24 cellular contexts compared by ENCODE assay signal in the genomic region with DNA sequence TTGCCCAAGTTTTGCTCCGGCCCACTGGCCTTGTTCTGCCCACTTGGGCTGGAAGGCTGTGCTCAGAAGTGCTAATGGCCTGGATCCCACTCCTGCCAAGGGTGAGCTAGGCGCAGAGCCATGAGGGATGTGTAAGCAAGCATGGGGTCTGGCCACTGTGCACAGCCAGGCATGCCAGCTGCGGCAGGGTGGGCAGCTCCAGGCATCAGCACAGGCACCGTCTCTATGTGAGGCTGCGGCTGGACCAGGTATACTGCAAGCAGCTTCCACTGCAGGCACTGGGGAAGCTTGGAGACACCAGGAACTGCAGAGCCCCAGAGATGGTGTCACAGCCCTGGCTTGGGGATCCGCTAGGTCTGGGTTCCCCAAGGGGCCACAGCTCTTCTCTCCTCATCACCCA.
DNase-seq lines count a peak whose midpoint lies in the region; ATAC-seq and TF ChIP-seq lines count a peak whose summit lies in the region.
"Had no signal": no experiment of that assay in that cellular context is flagged by ENCODE, and none has a peak within 500 bp of the region (broad histone marks: within the 10 kb centered on the region; RNA-seq: fewer than 3 reads in every experiment).

No MANE protein-coding gene starts in this region.

- in situ Hi-C loops in IMR-90 (cut with MboI; ENCODE audit: low sequenced_read_pairs) = no loop called here

- no TSS peak for BruUV-seq in IMR-90 (replicated peaks; lab: Mats Ljungman, UMichigan)

- H4K91ac ChIP-seq in IMR-90 (ENCODE audit: insufficient read depth, low read depth, low read length) (no peak overlapping the region), mesenchymal stem cell (ENCODE audit: low read length) (peak overlapping the region; percentile 18)

- H3K27me3 Mint-ChIP-seq in chondrocyte (ENCODE audit: low read depth) = no peaks in the 10 kb centered on the region
- H3K27me3 Mint-ChIP-seq: B cell; CD4-positive, alpha-beta T cell had no signal

- no peak overlapping the region for H3K23ac ChIP-seq in IMR-90 (ENCODE audit: low read depth, low read length)
- H3K23ac ChIP-seq in mesenchymal stem cell (ENCODE audit: low read length in 2 of 2) = no peak overlapping the region

- peaks cover 6% of the 10 kb centered on the region for H3K36me3 Mint-ChIP-seq in chondrocyte (ENCODE audit: low read depth)
- H3K36me3 Mint-ChIP-seq in stimulated activated effector memory CD8-positive, alpha-beta T cell treated with anti-CD3 and anti-CD28 coated beads, Interleukin-12 subunit alpha, Interleukin-12 subunit beta, amount 100 ng/mL, for 72 hours = no peaks in the 10 kb centered on the region
- H3K36me3 Mint-ChIP-seq: CD8-positive, alpha-beta T cell had no signal

- H3K4me3 ChIP-seq in IMR-90 (ENCODE audit: insufficient read depth, low read depth, low read length) (no peak overlapping the region), mesenchymal stem cell (ENCODE audit: insufficient read depth in 1 of 2, low read depth in 1 of 2, low read length in 2 of 2) (no peak overlapping the region)
- H3K4me3 ChIP-seq: A549; BLaER1 treated with 17β-estradiol and CSF1 and Interleukin-3, amounts not matched to agents 10 nM and 100 nM; GM12878 had no signal

- H3K79me1 ChIP-seq in IMR-90 (ENCODE audit: low read depth in 1 of 2, low read length in 2 of 2) = no peaks in the 10 kb centered on the region
- no peaks in the 10 kb centered on the region for H3K79me1 ChIP-seq in mesenchymal stem cell (replicated peaks; ENCODE audit: low read length, poor library complexity, severe bottlenecking)

- H4K20me1 ChIP-seq in IMR-90 (ENCODE audit: insufficient read depth, low read length) = no peaks in the 10 kb centered on the region
- H4K20me1 ChIP-seq: BLaER1 treated with 17β-estradiol and CSF1 and Interleukin-3, amounts not matched to agents 10 nM and 100 nM had no signal

- H3K4me1 ChIP-seq in IMR-90 (ENCODE audit: control insufficient read depth, insufficient read depth, low read length) (peaks cover 6% of the 10 kb centered on the region), mesenchymal stem cell (ENCODE audit: control insufficient read depth, insufficient read depth, low read depth, low read length) (no peaks in the 10 kb centered on the region)
- H3K4me1 ChIP-seq: A549; BLaER1 treated with 17β-estradiol and CSF1 and Interleukin-3, amounts not matched to agents 10 nM and 100 nM; Caco-2 had no signal

- H3K9me3 ChIP-seq in IMR-90 (ENCODE audit: control insufficient read depth, insufficient read depth, low read length) = no peaks in the 10 kb centered on the region
- H3K9me3 ChIP-seq in mesenchymal stem cell (ENCODE audit: control insufficient read depth, low read length) = no peaks in the 10 kb centered on the region

- dilution Hi-C loops in IMR-90 (cut with HindIII; ENCODE audit: low sequenced_read_pairs, unreplicated experiment) = no loop called here

- H3K36me3 ChIP-seq in IMR-90 (ENCODE audit: control insufficient read depth, insufficient read depth, low read length) = no peaks in the 10 kb centered on the region
- H3K36me3 ChIP-seq in mesenchymal stem cell (ENCODE audit: control insufficient read depth in 1 of 2, insufficient read depth in 2 of 2, low read depth in 1 of 2, low read length in 2 of 2) = no peaks in the 10 kb centered on the region
- H3K36me3 ChIP-seq: BLaER1 treated with 17β-estradiol and CSF1 and Interleukin-3, amounts not matched to agents 10 nM and 100 nM had no signal

- intact Hi-C loops in IMR-90 (cut with micrococcal nuclease) = no loop called here

- TF ChIP-seq RAD21 in IMR-90 (IDR thresholded peaks at IDR 0.05; ENCODE audit: low read length) = no peak

- CTCF ChIA-PET in IMR-90 (lab: Yijun Ruan, JAX) = no interaction called here

- DNase-seq in IMR-90 (no peak), chondrocyte (ENCODE audit: low spot score) (peak; percentile 78), mesenchymal stem cell (no peak), LoVo (ENCODE audit: low spot score) (no peak), DMS153 treated with DMSO at 0.1 percent for 48 hours (lab: John Stamatoyannopoulos, UW; ENCODE audit: unreplicated experiment) (no peak), SK-N-DZ (ENCODE audit: low spot score) (no peak)
- DNase-seq in stimulated activated effector memory CD8-positive, alpha-beta T cell treated with anti-CD3 and anti-CD28 coated beads, Interleukin-12 subunit alpha, Interleukin-12 subunit beta, amount 100 ng/mL, for 72 hours (ENCODE audit: low spot score in 2 of 2) = no peak
- no peak for DNase-seq in activated T-cell treated with anti-CD3 and anti-CD28 coated beads, Interleukin-2, amount 50 U/mL, for 1 hour
- DNase-seq: AML-193; Caco-2; Calu3; CD4-positive, alpha-beta T cell; DMS53; DMS79; DND-41; EL; GDM1 had no signal

- H3K9me3 Mint-ChIP-seq in chondrocyte (ENCODE audit: low read depth) = peaks cover 10% of the 10 kb centered on the region
- H3K9me3 Mint-ChIP-seq in stimulated activated effector memory CD8-positive, alpha-beta T cell treated with anti-CD3 and anti-CD28 coated beads, Interleukin-12 subunit alpha, Interleukin-12 subunit beta, amount 100 ng/mL, for 72 hours = peaks cover 3% of the 10 kb centered on the region
- H3K9me3 Mint-ChIP-seq: CD8-positive, alpha-beta T cell had no signal

- H2AK5ac ChIP-seq in IMR-90 (ENCODE audit: low read depth, low read length) (peak overlapping the region; percentile 18; the same call in 1 of the 2 replicates), mesenchymal stem cell (ENCODE audit: low read length, severe bottlenecking) (no peak overlapping the region)

- no peak for TF ChIP-seq CTCF in IMR-90 (conservative IDR thresholded peaks at IDR 0.05; ENCODE audit: low read depth, low read length)
- TF ChIP-seq CTCF in chondrocyte (IDR thresholded peaks at IDR 0.05) = no peak

- H3K27me3 ChIP-seq in IMR-90 (ENCODE audit: control insufficient read depth, insufficient read depth, low read length) (no peaks in the 10 kb centered on the region), mesenchymal stem cell (ENCODE audit: control insufficient read depth in 1 of 2, insufficient read depth in 1 of 2, low read length in 2 of 2) (no peaks in the 10 kb centered on the region)
- H3K27me3 ChIP-seq: BLaER1 treated with 17β-estradiol and CSF1 and Interleukin-3, amounts not matched to agents 10 nM and 100 nM had no signal

- H2BK15ac ChIP-seq in IMR-90 (ENCODE audit: low read depth, low read length) (no peak overlapping the region), mesenchymal stem cell (ENCODE audit: low read depth, poor library complexity, severe bottlenecking) (no peak overlapping the region)

- H3K56ac ChIP-seq in IMR-90 (ENCODE audit: extremely low read depth, insufficient read depth, low read length) = no peak overlapping the region

- no peak overlapping the region for H2BK12ac ChIP-seq in mesenchymal stem cell (ENCODE audit: low read length in 2 of 2)

- no peak overlapping the region for H3K14ac ChIP-seq in IMR-90 (replicated peaks; ENCODE audit: low read depth, low read length)
- H3K14ac ChIP-seq in mesenchymal stem cell (ENCODE audit: low read length in 2 of 2) = peak overlapping the region in 1 of 2 experiments; percentile 68

- no peak overlapping the region for H2AK9ac ChIP-seq in IMR-90 (replicated peaks; ENCODE audit: low read depth, low read length, poor library complexity)

- H2BK20ac ChIP-seq in IMR-90 (ENCODE audit: low read depth, low read length) = no peak overlapping the region

- no peak overlapping the region for H4K5ac ChIP-seq in IMR-90 (ENCODE audit: low read depth, low read length)

- no peak overlapping the region for H3K9ac ChIP-seq in IMR-90 (ENCODE audit: low read depth, low read length)
- H3K9ac ChIP-seq in mesenchymal stem cell (ENCODE audit: low read length) = no peak overlapping the region
- H3K9ac ChIP-seq: BLaER1 treated with 17β-estradiol and CSF1 and Interleukin-3, amounts not matched to agents 10 nM and 100 nM had no signal

- H3K4me3 Mint-ChIP-seq in chondrocyte (ENCODE audit: unreplicated experiment) = no peak overlapping the region
- no peak overlapping the region for H3K4me3 Mint-ChIP-seq in stimulated activated effector memory CD8-positive, alpha-beta T cell treated with anti-CD3 and anti-CD28 coated beads, Interleukin-12 subunit alpha, Interleukin-12 subunit beta, amount 100 ng/mL, for 72 hours
- H3K4me3 Mint-ChIP-seq: B cell; CD4-positive, alpha-beta T cell; CD8-positive, alpha-beta T cell had no signal

- no peak overlapping the region for H2BK5ac ChIP-seq in IMR-90 (ENCODE audit: low read depth, low read length, poor library complexity, severe bottlenecking)
- no peak overlapping the region for H2BK5ac ChIP-seq in mesenchymal stem cell (ENCODE audit: low read depth, low read length, poor library complexity, severe bottlenecking)

- H3K27ac ChIP-seq in IMR-90 (ENCODE audit: insufficient read depth, low read length) = no peak overlapping the region
- no peak overlapping the region for H3K27ac ChIP-seq in mesenchymal stem cell (ENCODE audit: low read length, poor library complexity, severe bottlenecking)
- H3K27ac ChIP-seq: 22Rv1; A549; BLaER1 treated with 17β-estradiol and CSF1 and Interleukin-3, amounts not matched to agents 10 nM and 100 nM; C4-2B had no signal

- WGBS in IMR-90 (ENCODE audit: extremely low coverage in 2 of 2, insufficient read length in 1 of 2), 2 experiments = 50% methylated on average over 1 of the region's 6 CpGs; no CpG with 5 or more reads in 1 of the 2 experiments
- WGBS in mesenchymal stem cell = 80% methylated on average over 6 of the region's 6 CpGs

- H2BK120ac ChIP-seq in IMR-90 (ENCODE audit: low read depth, low read length) (no peak overlapping the region; the same call in 1 of the 2 replicates), mesenchymal stem cell (ENCODE audit: low read depth, low read length) (no peak overlapping the region)

- H3K4me1 Mint-ChIP-seq in chondrocyte (ENCODE audit: low read depth) = peaks cover 36% of the 10 kb centered on the region
- H3K4me1 Mint-ChIP-seq in stimulated activated effector memory CD8-positive, alpha-beta T cell treated with anti-CD3 and anti-CD28 coated beads, Interleukin-12 subunit alpha, Interleukin-12 subunit beta, amount 100 ng/mL, for 72 hours = no peaks in the 10 kb centered on the region
- H3K4me1 Mint-ChIP-seq: B cell had no signal

- H3K4me2 ChIP-seq in IMR-90 (ENCODE audit: low read depth, low read length) (no peak overlapping the region), mesenchymal stem cell (ENCODE audit: low read length, poor library complexity, severe bottlenecking) (no peak overlapping the region)
- H3K4me2 ChIP-seq: A549; BLaER1 treated with 17β-estradiol and CSF1 and Interleukin-3, amounts not matched to agents 10 nM and 100 nM had no signal

- H3K9me1 ChIP-seq in IMR-90 (ENCODE audit: insufficient read depth, low read length) = peaks cover 4% of the 10 kb centered on the region; the same call in 1 of the 2 replicates

- H4K8ac ChIP-seq in IMR-90 (ENCODE audit: low read depth in 2 of 2, low read length in 2 of 2) (no peak overlapping the region), mesenchymal stem cell (ENCODE audit: low read length) (peak overlapping the region; percentile 36)

- TF ChIP-seq POLR2A in IMR-90 (IDR thresholded peaks at IDR 0.05; ENCODE audit: low read depth, low read length) = no peak

- ATAC-seq in IMR-90 (ENCODE audit: low read depth) = no peak
- ATAC-seq in stimulated activated effector memory CD8-positive, alpha-beta T cell treated with anti-CD3 and anti-CD28 coated beads, Interleukin-12 subunit alpha, Interleukin-12 subunit beta, amount 100 ng/mL, for 72 hours = peak; percentile 31
- ATAC-seq: A549; CD8-positive, alpha-beta T cell; GM12878 had no signal

- POLR2A ChIA-PET in IMR-90 (lab: Charles Lee; ENCODE audit: unreplicated experiment) = no interaction called here

- H3K4ac ChIP-seq in IMR-90 (ENCODE audit: low read depth, low read length) (peak overlapping the region; percentile 16; the same call in 1 of the 2 replicates), mesenchymal stem cell (ENCODE audit: low read depth in 1 of 2, low read length in 2 of 2) (no peak overlapping the region)

- no peak overlapping the region for H3K27ac Mint-ChIP-seq in chondrocyte (ENCODE audit: unreplicated experiment)
- no peak overlapping the region for H3K27ac Mint-ChIP-seq in stimulated activated effector memory CD8-positive, alpha-beta T cell treated with anti-CD3 and anti-CD28 coated beads, Interleukin-12 subunit alpha, Interleukin-12 subunit beta, amount 100 ng/mL, for 72 hours
- H3K27ac Mint-ChIP-seq: B cell; CD4-positive, alpha-beta T cell; CD8-positive, alpha-beta T cell had no signal

- H3K18ac ChIP-seq in IMR-90 (ENCODE audit: low read depth, low read length) (no peak overlapping the region), mesenchymal stem cell (ENCODE audit: low read depth in 1 of 2, low read length in 2 of 2) (no peak overlapping the region)

- H2AFZ ChIP-seq in IMR-90 (replicated peaks; ENCODE audit: low read length, poor library complexity) (no peak overlapping the region), mesenchymal stem cell (ENCODE audit: low read depth, low read length) (no peak overlapping the region)
